In genomic region chr15:84981711-84982300, GRCh38 we compare ENCODE assay signal across 8 cellular contexts. TPM values are rescaled to one million over a fixed set of nuclear protein-coding genes. Genes with fewer than 3 reads are reported as not detected.
DNase-seq lines count a peak whose midpoint lies in the region; TF ChIP-seq lines count a peak whose summit lies in the region.

A gene with protein sequence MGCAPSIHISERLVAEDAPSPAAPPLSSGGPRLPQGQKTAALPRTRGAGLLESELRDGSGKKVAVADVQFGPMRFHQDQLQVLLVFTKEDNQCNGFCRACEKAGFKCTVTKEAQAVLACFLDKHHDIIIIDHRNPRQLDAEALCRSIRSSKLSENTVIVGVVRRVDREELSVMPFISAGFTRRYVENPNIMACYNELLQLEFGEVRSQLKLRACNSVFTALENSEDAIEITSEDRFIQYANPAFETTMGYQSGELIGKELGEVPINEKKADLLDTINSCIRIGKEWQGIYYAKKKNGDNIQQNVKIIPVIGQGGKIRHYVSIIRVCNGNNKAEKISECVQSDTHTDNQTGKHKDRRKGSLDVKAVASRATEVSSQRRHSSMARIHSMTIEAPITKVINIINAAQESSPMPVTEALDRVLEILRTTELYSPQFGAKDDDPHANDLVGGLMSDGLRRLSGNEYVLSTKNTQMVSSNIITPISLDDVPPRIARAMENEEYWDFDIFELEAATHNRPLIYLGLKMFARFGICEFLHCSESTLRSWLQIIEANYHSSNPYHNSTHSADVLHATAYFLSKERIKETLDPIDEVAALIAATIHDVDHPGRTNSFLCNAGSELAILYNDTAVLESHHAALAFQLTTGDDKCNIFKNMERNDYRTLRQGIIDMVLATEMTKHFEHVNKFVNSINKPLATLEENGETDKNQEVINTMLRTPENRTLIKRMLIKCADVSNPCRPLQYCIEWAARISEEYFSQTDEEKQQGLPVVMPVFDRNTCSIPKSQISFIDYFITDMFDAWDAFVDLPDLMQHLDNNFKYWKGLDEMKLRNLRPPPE (plus strand): TSS chr15:84981856. CDS start chr15:84982163, 307 bp downstream.

- H3K4me3 Mint-ChIP-seq in activated T-helper 1 cell treated with anti-CD3 and anti-CD28 coated beads, Interleukin-12 subunit alpha, Interleukin-12 subunit beta, Interleukin-2, Interleukin-4 antibody, amounts not matched to agents 30 ng/mL and 10 ng/mL and 1 ng/mL, durations not matched to agents 14 hours and 24 hours and 36 hours = peak within 1 kb of the TSS; percentile 95

- TF ChIP-seq CTCF in MM.1S (IDR thresholded peaks at IDR 0.05; ENCODE audit: low read length) = no peak
- TF ChIP-seq CTCF in fibroblast of the aortic adventitia (IDR thresholded peaks at IDR 0.05; ENCODE audit: insufficient read depth, low read length) = no peak

- peak within 1 kb of the TSS; percentile 91 for H3K27ac ChIP-seq in MM.1S (ENCODE audit: low read length)

- H3K36me3 Mint-ChIP-seq in activated T-helper 1 cell treated with anti-CD3 and anti-CD28 coated beads, Interleukin-12 subunit alpha, Interleukin-12 subunit beta, Interleukin-2, Interleukin-4 antibody, amounts not matched to agents 30 ng/mL and 10 ng/mL and 1 ng/mL, durations not matched to agents 14 hours and 24 hours and 36 hours (ENCODE audit: low read depth) = peaks cover 3% of the 10 kb centered on the region

- no peaks in the 10 kb centered on the region for H4K20me1 ChIP-seq in MM.1S (ENCODE audit: insufficient read depth, low read length)

- H3K9me2 ChIP-seq in MM.1S (replicated peaks; ENCODE audit: insufficient read depth, low read length) = no peaks in the 10 kb centered on the region

- peaks cover 44% of the 10 kb centered on the region for H3K4me1 Mint-ChIP-seq in activated T-helper 1 cell treated with anti-CD3 and anti-CD28 coated beads, Interleukin-12 subunit alpha, Interleukin-12 subunit beta, Interleukin-2, Interleukin-4 antibody, amounts not matched to agents 30 ng/mL and 10 ng/mL and 1 ng/mL, durations not matched to agents 14 hours and 24 hours and 36 hours (ENCODE audit: low read depth)

- peaks cover 28% of the 10 kb centered on the region for H3K4me1 ChIP-seq in HAP-1
- H3K4me1 ChIP-seq in MM.1S (ENCODE audit: low read length) = no peaks in the 10 kb centered on the region; the same call in 1 of the 2 replicates
- H3K4me1 ChIP-seq in neuron (ENCODE audit: insufficient read depth, low read length) = peaks cover 5% of the 10 kb centered on the region

- in situ Hi-C loops in HAP-1 (cut with MboI; ENCODE audit: low sequenced_read_pairs) = no loop called here

- H3K4me2 ChIP-seq in MM.1S (ENCODE audit: low read depth, low read length) = peak within 1 kb of the TSS; percentile 82

- no peaks in the 10 kb centered on the region for H3K27me3 ChIP-seq in HAP-1 (ENCODE audit: low read depth)
- H3K27me3 ChIP-seq in MM.1S (replicated peaks; ENCODE audit: insufficient read depth, low read length) = no peaks in the 10 kb centered on the region
- peaks cover 18% of the 10 kb centered on the region for H3K27me3 ChIP-seq in neuron (ENCODE audit: insufficient read depth, low read length)

- no peaks in the 10 kb centered on the region for H3K9me3 ChIP-seq in HAP-1
- H3K9me3 ChIP-seq in MM.1S (replicated peaks; ENCODE audit: insufficient read depth, low read length) = no peaks in the 10 kb centered on the region
- H3K9me3 ChIP-seq in neuron (ENCODE audit: low read length) = no peaks in the 10 kb centered on the region

- H3K9ac ChIP-seq in MM.1S (ENCODE audit: low read length) = peak within 1 kb of the TSS; percentile 85

- DNase-seq in NOMO-1 treated with DMSO at 0.1 percent for 48 hours (lab: John Stamatoyannopoulos, UW; ENCODE audit: unreplicated experiment) = peak; percentile 57
- DNase-seq in NOMO-1 (lab: John Stamatoyannopoulos, UW; ENCODE audit: unreplicated experiment in 2 of 2) = no peak
- peak; percentile 36 to 78 for DNase-seq in HAP-1 (ENCODE audit: low spot score in 2 of 2)
- peak; percentile 21 for DNase-seq in MM.1S
- DNase-seq in activated T-helper 1 cell treated with anti-CD3 and anti-CD28 coated beads, Interleukin-12 subunit alpha, Interleukin-12 subunit beta, Interleukin-2, Interleukin-4 antibody, amounts not matched to agents 30 ng/mL and 10 ng/mL and 1 ng/mL, durations not matched to agents 14 hours and 24 hours and 36 hours (ENCODE audit: low spot score) = peak; percentile 51
- no peak for DNase-seq in fibroblast of the aortic adventitia (ENCODE audit: low read depth)
- DNase-seq in NK-92 treated with Interleukin-12 subunit alpha and Interleukin-12 subunit beta, amount 100 ng/mL, for 24 hours (lab: John Stamatoyannopoulos, UW) = no peak

- H2AFZ ChIP-seq in MM.1S (ENCODE audit: low read length) (peak within 1 kb of the TSS; percentile 94), neuron (ENCODE audit: low read depth, low read length) (peak within 1 kb of the TSS; percentile 96)

- no peaks in the 10 kb centered on the region for H3K9me3 Mint-ChIP-seq in activated T-helper 1 cell treated with anti-CD3 and anti-CD28 coated beads, Interleukin-12 subunit alpha, Interleukin-12 subunit beta, Interleukin-2, Interleukin-4 antibody, amounts not matched to agents 30 ng/mL and 10 ng/mL and 1 ng/mL, durations not matched to agents 14 hours and 24 hours and 36 hours

- peaks cover 14% of the 10 kb centered on the region for H3K79me2 ChIP-seq in MM.1S (ENCODE audit: low read length)

- H3K27me3 Mint-ChIP-seq in activated T-helper 1 cell treated with anti-CD3 and anti-CD28 coated beads, Interleukin-12 subunit alpha, Interleukin-12 subunit beta, Interleukin-2, Interleukin-4 antibody, amounts not matched to agents 30 ng/mL and 10 ng/mL and 1 ng/mL, durations not matched to agents 14 hours and 24 hours and 36 hours (ENCODE audit: insufficient read depth) = peaks cover 18% of the 10 kb centered on the region

- no peaks in the 10 kb centered on the region for H3K36me3 ChIP-seq in HAP-1 (replicated peaks)
- H3K36me3 ChIP-seq in MM.1S (replicated peaks; ENCODE audit: insufficient read depth, low read length) = no peaks in the 10 kb centered on the region
- no peaks in the 10 kb centered on the region for H3K36me3 ChIP-seq in neuron (ENCODE audit: insufficient read depth, low read length)

- H3K27ac Mint-ChIP-seq in activated T-helper 1 cell treated with anti-CD3 and anti-CD28 coated beads, Interleukin-12 subunit alpha, Interleukin-12 subunit beta, Interleukin-2, Interleukin-4 antibody, amounts not matched to agents 30 ng/mL and 10 ng/mL and 1 ng/mL, durations not matched to agents 14 hours and 24 hours and 36 hours = peak within 1 kb of the TSS; percentile 98

- intact Hi-C loops in activated T-helper 1 cell treated with anti-CD3 and anti-CD28 coated beads, Interleukin-12 subunit alpha, Interleukin-12 subunit beta, Interleukin-2, Interleukin-4 antibody, amounts not matched to agents 30 ng/mL and 10 ng/mL and 1 ng/mL, durations not matched to agents 14 hours and 24 hours and 36 hours (cut with micrococcal nuclease) = loop anchor here (1.0 to 10.0 kb wide), 13 partner anchors 10 to 1777 kb away; partner anchors contain the start of genes AKAP13, HDGFL3, SEC11A and WDR73

- 0 out of 2 replicates have a peak, but pooled peaks cover 3% of the 10 kb centered on the region for H3F3A ChIP-seq in MM.1S (ENCODE audit: insufficient read depth, low read length)

- H3K4me3 ChIP-seq in HAP-1 (peak within 1 kb of the TSS; percentile 76), MM.1S (ENCODE audit: low read length) (peak within 1 kb of the TSS; percentile 97), fibroblast of the aortic adventitia (ENCODE audit: low read depth, low read length) (peak within 1 kb of the TSS; percentile 84), neuron (ENCODE audit: low read length) (peak within 1 kb of the TSS; percentile 93)

RNA-seq across cellular contexts. Expression of the gene that starts here (rescaled TPM):
- 17.4 and 25.2 TPM in 2 replicates for total RNA-seq in activated T-helper 1 cell treated with anti-CD3 and anti-CD28 coated beads, Interleukin-12 subunit alpha, Interleukin-12 subunit beta, Interleukin-2, Interleukin-4 antibody, amounts not matched to agents 30 ng/mL and 10 ng/mL and 1 ng/mL, durations not matched to agents 14 hours and 24 hours and 36 hours
- total RNA-seq in fibroblast of the aortic adventitia (ENCODE audit: low replicate concordance) = 20.6 and 26.2 TPM in 2 replicates

Comparison
In these comparisons a context has a peak if more than half of its experiments do, and no peak if none do; other contexts are left out.
1. DNase-seq: peak in NOMO-1 treated with DMSO at 0.1 percent for 48 hours (single experiment), HAP-1 (2 of 2), MM.1S (single experiment) and activated T-helper 1 cell treated with anti-CD3 and anti-CD28 coated beads, Interleukin-12 subunit alpha, Interleukin-12 subunit beta, Interleukin-2, Interleukin-4 antibody, amounts not matched to agents 30 ng/mL and 10 ng/mL and 1 ng/mL, durations not matched to agents 14 hours and 24 hours and 36 hours (single experiment); none in NOMO-1 (0 of 2), fibroblast of the aortic adventitia (single experiment) and NK-92 treated with Interleukin-12 subunit alpha and Interleukin-12 subunit beta, amount 100 ng/mL, for 24 hours (single experiment).
2. Peak in every context shown above with its lines, with median percentiles within 50 percentile points of each other: H3K4me3 ChIP-seq.